ENCODE assay signal across 22 cellular contexts in genomic region chr2:192887296-192887695, GRCh38.
DNase-seq lines count a peak whose midpoint lies in the region; ATAC-seq and TF ChIP-seq lines count a peak whose summit lies in the region.
"Had no signal": no experiment of that assay in that cellular context is flagged by ENCODE, and none has a peak within 500 bp of the region (broad histone marks: within the 10 kb centered on the region; RNA-seq: fewer than 3 reads in every experiment).

No MANE protein-coding gene starts in this region.

- H3K36me3 ChIP-seq in mammary epithelial cell (ENCODE audit: insufficient read depth, low read length) (no peaks in the 10 kb centered on the region), body of pancreas (replicated peaks in 1 of 2; ENCODE audit: insufficient read depth in 1 of 2, low read depth in 2 of 2) (no peaks in the 10 kb centered on the region)
- no peaks in the 10 kb centered on the region for H3K36me3 ChIP-seq in CD8-positive, alpha-beta memory T cell (ENCODE audit: insufficient read depth, low read length)
- H3K36me3 ChIP-seq: BE2C, HAP-1, Peyer's patch had no signal

- H3K27me3 ChIP-seq in mammary epithelial cell (ENCODE audit: insufficient read depth, low read length) (peaks cover 2% of the 10 kb centered on the region), body of pancreas (no peaks in the 10 kb centered on the region)
- H3K27me3 ChIP-seq in CD8-positive, alpha-beta memory T cell (ENCODE audit: insufficient read depth, low read length, poor library complexity, severe bottlenecking) = no peaks in the 10 kb centered on the region
- H3K27me3 ChIP-seq: BE2C, Peyer's patch had no signal

- H2AFZ ChIP-seq in mammary epithelial cell (ENCODE audit: low read depth, low read length) = no peak overlapping the region
- H2AFZ ChIP-seq: GM23248 had no signal

- dilution Hi-C loops in mammary epithelial cell (cut with HindIII; ENCODE audit: low sequenced_read_pairs) = no loop called here

- ATAC-seq in body of pancreas = no peak
- ATAC-seq: A549, GM12878, HepG2, K562 had no signal

- no peak overlapping the region for H3K27ac ChIP-seq in mammary epithelial cell (ENCODE audit: insufficient read depth, low read depth, low read length)
- no peak overlapping the region for H3K27ac ChIP-seq in CD8-positive, alpha-beta memory T cell (ENCODE audit: low read depth, low read length)
- H3K27ac ChIP-seq in body of pancreas = no peak overlapping the region
- H3K27ac ChIP-seq: A549, GM23248, HL-60, Peyer's patch had no signal

- H3K36me3 Mint-ChIP-seq in MCF 10A (ENCODE audit: insufficient read depth, unreplicated experiment) = no peaks in the 10 kb centered on the region
- H3K36me3 Mint-ChIP-seq in CD8-positive, alpha-beta memory T cell = no peaks in the 10 kb centered on the region

- TF ChIP-seq CTCF in MCF 10A (IDR thresholded peaks at IDR 0.05; ENCODE audit: unreplicated experiment) = no peak
- TF ChIP-seq CTCF in mammary epithelial cell (conservative IDR thresholded peaks at IDR 0.05 in 1 of 2, IDR thresholded peaks at IDR 0.05 in 1 of 2; ENCODE audit: extremely low read depth in 1 of 2, insufficient read depth in 1 of 2, low read depth in 1 of 2, low read length in 2 of 2) = no peak
- TF ChIP-seq CTCF in epithelial cell of esophagus (IDR thresholded peaks at IDR 0.05; ENCODE audit: insufficient read depth, low read depth, low read length, missing control alignments) = no peak
- TF ChIP-seq CTCF in body of pancreas (IDR thresholded peaks at IDR 0.05) = no peak

- H3K4me1 Mint-ChIP-seq in MCF 10A (ENCODE audit: insufficient read depth, unreplicated experiment) = peaks cover 12% of the 10 kb centered on the region
- H3K4me1 Mint-ChIP-seq in CD8-positive, alpha-beta memory T cell = no peaks in the 10 kb centered on the region

- no peaks in the 10 kb centered on the region for H3K79me2 ChIP-seq in mammary epithelial cell (ENCODE audit: insufficient read depth, low read length)

- CTCF ChIA-PET in MCF 10A (lab: Yijun Ruan, JAX) (interaction anchor here (0.6 kb wide), 1 partner anchor 100 kb away, joined by 4 read pairs; no protein-coding TSS in a partner anchor), mammary epithelial cell (lab: Charles Lee; ENCODE audit: low non-redundant PET) (no interaction called here)
- CTCF ChIA-PET in CD8-positive, alpha-beta memory T cell (lab: Charles Lee) = no interaction called here

- H4K20me1 ChIP-seq in mammary epithelial cell (ENCODE audit: insufficient read depth, low read length) = no peaks in the 10 kb centered on the region

- POLR2A ChIA-PET in MCF 10A (lab: Yijun Ruan, JAX) = interaction anchor here (1.1 to 1.5 kb wide), 2 partner anchors 14 to 300 kb away, joined by 3 to 5 read pairs; no protein-coding TSS in a partner anchor
- POLR2A ChIA-PET in CD8-positive, alpha-beta memory T cell (lab: Charles Lee) = no interaction called here

- no peaks in the 10 kb centered on the region for H3K27me3 Mint-ChIP-seq in MCF 10A (ENCODE audit: insufficient read depth, unreplicated experiment)
- no peaks in the 10 kb centered on the region for H3K27me3 Mint-ChIP-seq in CD8-positive, alpha-beta memory T cell

- H3K4me3 ChIP-seq in mammary epithelial cell (replicated peaks in 1 of 3; ENCODE audit: insufficient read depth in 1 of 3, low read depth in 2 of 3, low read length in 3 of 3) (no peak overlapping the region), epithelial cell of esophagus (ENCODE audit: low read length) (no peak overlapping the region), body of pancreas (no peak overlapping the region)
- H3K4me3 ChIP-seq in CD8-positive, alpha-beta memory T cell (ENCODE audit: low read length) = no peak overlapping the region
- H3K4me3 ChIP-seq: A549, GM12878, GM23248, HAP-1, K562, Peyer's patch had no signal

- DNase-seq in MCF 10A (ENCODE audit: unreplicated experiment) (peak; percentile 34), mammary epithelial cell (no peak), NCI-H82 (lab: John Stamatoyannopoulos, UW) (peak; percentile 61), epithelial cell of esophagus (ENCODE audit: low read depth) (peak; percentile 76), NCI-H774 (lab: John Stamatoyannopoulos, UW) (no peak), body of pancreas (no peak), NCI-H524 treated with DMSO at 0.1 percent for 48 hours (lab: John Stamatoyannopoulos, UW) (no peak)
- no peak for DNase-seq in CD8-positive, alpha-beta memory T cell
- DNase-seq: BE2C, DND-41, GM23248, NCI-H187, NCI-H2107, NCI-H2227 treated with DMSO at 0.1 percent for 48 hours, Peyer's patch, T-helper 1 cell had no signal

- no TSS peak for BruUV-seq in MCF 10A (replicated peaks; lab: Mats Ljungman, UMichigan)
- no TSS peak for BruUV-seq in mammary epithelial cell (replicated peaks; lab: Mats Ljungman, UMichigan)

- H3K9me3 ChIP-seq in mammary epithelial cell (replicated peaks; ENCODE audit: insufficient read depth, low read length) (no peaks in the 10 kb centered on the region), body of pancreas (no peaks in the 10 kb centered on the region)
- no peaks in the 10 kb centered on the region for H3K9me3 ChIP-seq in CD8-positive, alpha-beta memory T cell (ENCODE audit: low read length)
- H3K9me3 ChIP-seq: A549, BE2C, HAP-1, Peyer's patch had no signal

- in situ Hi-C loops in mammary epithelial cell (cut with MboI; ENCODE audit: low sequenced_read_pairs in 2 of 2) = no loop called here

- H3K4me3 Mint-ChIP-seq in MCF 10A (ENCODE audit: unreplicated experiment) = no peak overlapping the region
- H3K4me3 Mint-ChIP-seq in CD8-positive, alpha-beta memory T cell = no peak overlapping the region

- H3K27ac Mint-ChIP-seq in MCF 10A (ENCODE audit: low read depth, unreplicated experiment) = no peak overlapping the region
- H3K27ac Mint-ChIP-seq in CD8-positive, alpha-beta memory T cell = no peak overlapping the region

- intact Hi-C loops in MCF 10A (cut with micrococcal nuclease) (no loop called here), mammary epithelial cell (cut with micrococcal nuclease) (no loop called here), body of pancreas (cut with DNase I) (no loop called here)

- no peaks in the 10 kb centered on the region for H3K9me3 Mint-ChIP-seq in MCF 10A (ENCODE audit: unreplicated experiment)
- H3K9me3 Mint-ChIP-seq in CD8-positive, alpha-beta memory T cell = peaks cover 0 to 8% (median 0%) of the 10 kb centered on the region in 5 donors

- TF ChIP-seq POLR2A in body of pancreas (IDR thresholded peaks at IDR 0.05) = no peak

- H3K4me2 ChIP-seq in mammary epithelial cell (ENCODE audit: insufficient read depth, low read depth, low read length) = no peak overlapping the region
- H3K4me2 ChIP-seq: A549 had no signal

- no peak overlapping the region for H3K9ac ChIP-seq in mammary epithelial cell (ENCODE audit: insufficient read depth, low read length)
- H3K9ac ChIP-seq: GM23248 had no signal

- H3K4me1 ChIP-seq in mammary epithelial cell (ENCODE audit: insufficient read depth, low read length) (no peaks in the 10 kb centered on the region), body of pancreas (no peaks in the 10 kb centered on the region)
- no peaks in the 10 kb centered on the region for H3K4me1 ChIP-seq in CD8-positive, alpha-beta memory T cell (ENCODE audit: insufficient read depth, low read length)
- H3K4me1 ChIP-seq: Peyer's patch had no signal

Comparison
In these comparisons a context has a peak if more than half of its experiments do, and no peak if none do; other contexts are left out.
1. DNase-seq: peak in MCF 10A (single experiment), NCI-H82 (single experiment) and epithelial cell of esophagus (single experiment); none in mammary epithelial cell (single experiment), CD8-positive, alpha-beta memory T cell (0 of 5), NCI-H774 (single experiment), body of pancreas (0 of 4) and NCI-H524 treated with DMSO at 0.1 percent for 48 hours (single experiment).